ENCODE assay signal across 8 cellular contexts in genomic region chr4:2933566-2934076, GRCh38. TPM values are rescaled to one million over a fixed set of nuclear protein-coding genes. Genes with fewer than 3 reads are reported as not detected.
DNase-seq lines count a peak whose midpoint lies in the region; ATAC-seq and TF ChIP-seq lines count a peak whose summit lies in the region.

No MANE protein-coding gene starts in this region.

- H3K27me3 ChIP-seq in WERI-Rb-1 (ENCODE audit: insufficient read depth, low read depth, severe bottlenecking) (no peaks in the 10 kb centered on the region), gastroesophageal sphincter (no peaks in the 10 kb centered on the region), prostate gland (replicated peaks; ENCODE audit: insufficient read depth) (no peaks in the 10 kb centered on the region)

- H3K9me3 ChIP-seq in WERI-Rb-1 (ENCODE audit: severe bottlenecking) = no peaks in the 10 kb centered on the region
- no peaks in the 10 kb centered on the region for H3K9me3 ChIP-seq in gastroesophageal sphincter
- no peaks in the 10 kb centered on the region for H3K9me3 ChIP-seq in prostate gland

- H3K36me3 ChIP-seq in WERI-Rb-1 (peaks cover 64% of the 10 kb centered on the region), gastroesophageal sphincter (peaks cover 0 to 54% of the 10 kb centered on the region in 2 donors), prostate gland (peaks cover 0 to 4% of the 10 kb centered on the region in 2 donors)

- intact Hi-C loops in prostate gland (cut with DNase I) = loop anchor here (5.0 to 10.0 kb wide), 3 partner anchors 91 to 669 kb away; partner anchors contain the start of genes ADD1 and MXD4

- TF ChIP-seq CTCF in WERI-Rb-1 (IDR thresholded peaks at IDR 0.05; ENCODE audit: low read depth, low read length) (no peak), gastroesophageal sphincter (IDR thresholded peaks at IDR 0.05) (no peak), prostate gland (IDR thresholded peaks at IDR 0.05) (no peak)

- TF ChIP-seq POLR2A in gastroesophageal sphincter (IDR thresholded peaks at IDR 0.05) (no peak), prostate gland (IDR thresholded peaks at IDR 0.05) (no peak)

- ATAC-seq in gastroesophageal sphincter (no peak), GM21423 (IDR thresholded peaks at IDR 0.05; ENCODE audit: unreplicated experiment) (no peak)

- no peak for TF ChIP-seq EP300 in gastroesophageal sphincter (IDR thresholded peaks at IDR 0.05)

- WGBS in gastroesophageal sphincter (ENCODE audit: low coverage in 1 of 2), 2 donors = no CpG with 5 or more reads among the region's 31 CpGs
- 23% methylated on average over 23 of the region's 31 CpGs for WGBS in prostate gland

- H3K27ac ChIP-seq in WERI-Rb-1 (peak overlapping the region; percentile 51), gastroesophageal sphincter (peak overlapping the region; percentile 40 to 96 (median 93)), prostate gland (peak overlapping the region; percentile 90 to 91)

- H3K4me1 ChIP-seq in gastroesophageal sphincter = peaks cover 0 to 64% (median 22%) of the 10 kb centered on the region in 3 donors
- H3K4me1 ChIP-seq in prostate gland (replicated peaks) = peaks cover 31% of the 10 kb centered on the region

- H3K4me3 ChIP-seq in WERI-Rb-1 (ENCODE audit: low read depth, low read length) (peak overlapping the region; percentile 51), gastroesophageal sphincter (peak overlapping the region; percentile 57 to 96), prostate gland (peak overlapping the region; percentile 95 to 99)

- DNase-seq in ELR (ENCODE audit: low read depth) = peak; percentile 30
- DNase-seq in WERI-Rb-1 = no peak
- DNase-seq in prostate gland (ENCODE audit: low spot score) = no peak
- no peak for DNase-seq in cortex of kidney (lab: John Stamatoyannopoulos, UW)
- DNase-seq in NCI-H1048 (lab: John Stamatoyannopoulos, UW) = no peak
- DNase-seq in SKM-1 (lab: John Stamatoyannopoulos, UW; ENCODE audit: unreplicated experiment) = no peak

RNA-seq across cellular contexts. Expression of gene NOP14, which starts 29.6 kb away (rescaled TPM):
- 10 to 100 TPM; 17.6 to 25.2 (median 20.4) TPM for total RNA-seq in gastroesophageal sphincter
- 10 to 100 TPM; 16.0 to 17.8 TPM for total RNA-seq in prostate gland

RNA-seq across cellular contexts. Expression of gene GRK4, which starts 29.8 kb away (rescaled TPM):
- total RNA-seq in gastroesophageal sphincter (1 to 10 TPM; 4.2 to 9.5 (median 6.2) TPM), prostate gland (10 to 100 TPM in 1 of 2 donors, 1 to 10 TPM in 1; 3.4 to 18.9 TPM)
